In genomic region chrX:40151211-40152172, GRCh38 we compare ENCODE assay signal across 9 cellular contexts. TPM values are rescaled to one million over a fixed set of nuclear protein-coding genes. Genes with fewer than 3 reads are reported as not detected.
DNase-seq lines count a peak whose midpoint lies in the region; ATAC-seq and TF ChIP-seq lines count a peak whose summit lies in the region.
"Had no signal": no experiment of that assay in that cellular context is flagged by ENCODE, and none has a peak within 500 bp of the region (broad histone marks: within the 10 kb centered on the region; RNA-seq: fewer than 3 reads in every experiment).

No MANE protein-coding gene starts in this region.

- H3K4me1 ChIP-seq in right lobe of liver (peaks cover 0 to 15% (median 2%) of the 10 kb centered on the region in 4 donors), thyroid gland (peaks cover 36% of the 10 kb centered on the region in 2 donors)

- TF ChIP-seq POLR2A in right lobe of liver (IDR thresholded peaks at IDR 0.05): no peak
- TF ChIP-seq POLR2A in thyroid gland (IDR thresholded peaks at IDR 0.05): peak in 1 of 2 donors; percentile 58
- no peak for TF ChIP-seq POLR2A in erythroblast (IDR thresholded peaks at IDR 0.05; ENCODE audit: low read length)

- peak overlapping the region; percentile 86 for H3K27ac ChIP-seq in RWPE1
- H3K27ac ChIP-seq in right lobe of liver: no peak overlapping the region
- peak overlapping the region; percentile 53 to 77 (median 63) for H3K27ac ChIP-seq in thyroid gland

- POLR2A ChIA-PET in RWPE1 (lab: Yijun Ruan, JAX; ENCODE audit: low non-redundant PET): no interaction called here

- intact Hi-C loops in Right ventricle myocardium superior (cut with DNase I) (loop anchor here (5.0 to 10.0 kb wide), 4 partner anchors 54 to 417 kb away; partner anchors contain the start of gene BCOR), Right ventricle myocardium inferior (cut with DNase I) (loop anchor here (2.0 to 5.0 kb wide), 4 partner anchors 43 to 414 kb away; no protein-coding TSS in a partner anchor), right lobe of liver (cut with DNase I) (loop anchor here (5.0 to 10.0 kb wide), 2 partner anchors 44 to 47 kb away; no protein-coding TSS in a partner anchor), thyroid gland (cut with DNase I) (loop anchor here (10.0 kb wide), 1 partner anchor 337 kb away; no protein-coding TSS in a partner anchor)

- 16% methylated on average over 22 of the region's 60 CpGs for WGBS in right lobe of liver (ENCODE audit: insufficient coverage, low coverage, low lambda C conversion rate, missing lambda C conversion rate)
- 38 to 42% methylated on average over 8 to 12 of the region's 60 CpGs for WGBS in thyroid gland, 2 donors

- CTCF ChIA-PET in RWPE1 (lab: Yijun Ruan, JAX): interaction anchor here (0.6 kb wide), 1 partner anchor 30 kb away, joined by 3 read pairs; no protein-coding TSS in a partner anchor

- TF ChIP-seq CTCF in RWPE1 (conservative IDR thresholded peaks at IDR 0.05; ENCODE audit: low read depth): no peak
- no peak for TF ChIP-seq CTCF in right lobe of liver (IDR thresholded peaks at IDR 0.05)
- no peak for TF ChIP-seq CTCF in thyroid gland (IDR thresholded peaks at IDR 0.05)

- no peaks in the 10 kb centered on the region for H3K36me3 ChIP-seq in right lobe of liver
- H3K36me3 ChIP-seq in thyroid gland: no peaks in the 10 kb centered on the region

- ATAC-seq in Right ventricle myocardium superior (ENCODE audit: poor library complexity) (no peak), Right ventricle myocardium inferior (no peak), right lobe of liver (peak in 2 of 4 donors; percentile 4 to 7), HG03139 (IDR thresholded peaks at IDR 0.05; ENCODE audit: unreplicated experiment) (no peak)

- H3K9me3 ChIP-seq in right lobe of liver: no peaks in the 10 kb centered on the region
- no peaks in the 10 kb centered on the region for H3K9me3 ChIP-seq in thyroid gland

- no peaks in the 10 kb centered on the region for H3K27me3 ChIP-seq in right lobe of liver
- H3K27me3 ChIP-seq in thyroid gland: peaks cover under 1% of the 10 kb centered on the region

- no peak overlapping the region for H3K4me3 ChIP-seq in right lobe of liver
- no peak overlapping the region for H3K4me3 ChIP-seq in thyroid gland (replicated peaks in 1 of 3)

- peak; percentile 39 for DNase-seq in Right ventricle myocardium superior
- no peak for DNase-seq in Right ventricle myocardium inferior (ENCODE audit: missing footprints)
- no peak for DNase-seq in RWPE1 (ENCODE audit: low spot score)
- peak; percentile 27 to 62 (median 59) for DNase-seq in right lobe of liver
- DNase-seq in thyroid gland: peak; percentile 87
- DNase-seq in A172 (ENCODE audit: low spot score): no peak
- no peak for DNase-seq in erythroblast (lab: John Stamatoyannopoulos, UW)
- DNase-seq: cerebellar nuclear complex had no signal

RNA-seq across cellular contexts. Expression of gene BCOR, which starts 53.7 kb away (rescaled TPM):
- total RNA-seq in Right ventricle myocardium superior: 14.0 TPM
- 16.9 TPM for total RNA-seq in Right ventricle myocardium inferior
- total RNA-seq in right lobe of liver: 10 to 100 TPM in 4 of 6 experiments, 1 to 10 TPM in 2; 9.4 to 16.6 (median 12.0) TPM
- 10 to 100 TPM; 30.9 to 67.4 (median 42.4) TPM for total RNA-seq in thyroid gland
- 10.9 and 20.5 TPM in 2 replicates for total RNA-seq in A172 (2014; rRNA removed; shearing (Covaris generic))

Comparison
In these comparisons a context has a peak if more than half of its experiments do, and no peak if none do; other contexts are left out.
1. DNase-seq: peak in Right ventricle myocardium superior (single experiment), right lobe of liver (3 of 3) and thyroid gland (2 of 2); none in Right ventricle myocardium inferior (single experiment), RWPE1 (single experiment), A172 (single experiment) and erythroblast (0 of 2).
2. H3K27ac ChIP-seq: peak in RWPE1 (single experiment) and thyroid gland (3 of 3); none in right lobe of liver (0 of 3).